ENCODE assay signal across 8 cellular contexts in the genomic region with DNA sequence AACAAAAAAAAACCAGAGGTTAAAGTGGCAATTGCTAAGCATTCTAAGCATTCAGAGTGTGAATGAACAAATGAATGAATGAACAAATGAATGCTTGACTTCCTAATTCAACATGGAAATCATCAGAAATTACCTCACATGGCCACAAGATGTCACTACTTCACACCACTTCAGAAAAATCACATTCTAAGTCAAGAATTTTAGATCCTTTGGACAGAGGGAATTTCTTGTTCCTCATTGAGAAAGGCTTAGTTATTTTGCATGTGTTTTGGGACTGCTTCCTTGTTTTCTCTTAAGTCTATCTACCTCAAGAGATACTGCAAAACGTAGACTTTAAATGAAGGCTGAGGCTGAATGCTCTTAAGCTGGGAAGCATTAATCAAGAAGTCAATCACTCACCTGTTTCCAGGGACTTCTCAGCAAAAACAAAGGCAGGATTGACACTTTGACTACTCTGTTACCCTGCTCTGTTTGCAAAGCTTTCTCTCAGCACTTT.
A peak's percentile ranks its signal among the peaks of the same experiment; 100 is the strongest.
DNase-seq lines count a peak whose midpoint lies in the region; ATAC-seq and TF ChIP-seq lines count a peak whose summit lies in the region.

No MANE protein-coding gene starts in this region.

- no peaks in the 10 kb centered on the region for H3K36me3 Mint-ChIP-seq in neural crest cell (ENCODE audit: low read depth)

- H3K4me1 Mint-ChIP-seq in neural crest cell: peaks cover 29% of the 10 kb centered on the region

- DNase-seq in AG20443 (ENCODE audit: low spot score): peak; percentile 46
- DNase-seq in GM13976 (ENCODE audit: low spot score): no peak
- DNase-seq in Kasumi-1 (lab: John Stamatoyannopoulos, UW): peak; percentile 71 to 74
- peak; percentile 64 for DNase-seq in RKO (ENCODE audit: low spot score)
- no peak for DNase-seq in neural crest cell (ENCODE audit: low read depth, low spot score)
- no peak for DNase-seq in effector CD8-positive, alpha-beta T cell (lab: John Stamatoyannopoulos, UW)
- no peak for DNase-seq in activated gamma-delta T cell (lab: John Stamatoyannopoulos, UW)

- no peak overlapping the region for H3K4me3 Mint-ChIP-seq in neural crest cell

- TF ChIP-seq CTCF in GM13976 (IDR thresholded peaks at IDR 0.05; ENCODE audit: borderline replicate concordance, control extremely low read depth, extremely low read depth, insufficient read depth, missing control alignments) (peak; percentile 54), neural crest cell (conservative IDR thresholded peaks at IDR 0.05) (peak; percentile 81)

- in situ Hi-C loops in GM13976 (cut with MboI; ENCODE audit: low sequenced_read_pairs, unreplicated experiment): loop anchor here (10.0 kb wide), 1 partner anchor 423 kb away; no protein-coding TSS in a partner anchor

- ATAC-seq in esophagus mucosa: peak; percentile 35

- no peak overlapping the region for H3K27ac Mint-ChIP-seq in neural crest cell (ENCODE audit: unreplicated experiment)

- H3K27me3 Mint-ChIP-seq in neural crest cell (ENCODE audit: low read depth): no peaks in the 10 kb centered on the region

- H3K9me3 Mint-ChIP-seq in neural crest cell: no peaks in the 10 kb centered on the region

Comparison
In these comparisons a context has a peak if more than half of its experiments do, and no peak if none do; other contexts are left out.
1. DNase-seq: peak in AG20443 (single experiment), Kasumi-1 (2 of 2) and RKO (single experiment); none in GM13976 (single experiment), neural crest cell (single experiment), effector CD8-positive, alpha-beta T cell (single experiment) and activated gamma-delta T cell (single experiment).